29 cellular contexts compared by ENCODE assay signal in genomic region chr9:111674319-111674718, GRCh38.
"Had no signal": no experiment of that assay in that cellular context is flagged by ENCODE, and none has a peak within 500 bp of the region (broad histone marks: within the 10 kb centered on the region; RNA-seq: fewer than 3 reads in every experiment).

No MANE protein-coding gene starts in this region.

- H3K27ac Mint-ChIP-seq: nephron; stimulated activated naive CD8-positive, alpha-beta T cell treated with anti-CD3 and anti-CD28 coated beads, Interleukin-15, amount 100 ng/mL, for 72 hours had no signal

- DNase-seq: dermis blood vessel endothelial cell; effector memory CD8-positive, alpha-beta T cell; erythroblast; foreskin melanocyte; glutamatergic neuron; heart right ventricle; hippocampal formation; left cardiac atrium; left lung; mesenchymal stem cell; midbrain; naive thymus-derived CD4-positive, alpha-beta T cell; nucleus accumbens; stimulated activated CD4-positive, alpha-beta T cell treated with anti-CD3 and anti-CD28 coated beads, Interleukin-12 subunit alpha, Interleukin-12 subunit beta, amount 100 ng/mL, for 4 hours; stimulated activated CD4-positive, alpha-beta T cell treated with anti-CD3 and anti-CD28 coated beads, Interleukin-1b, Interleukin-23, amount 100 ng/mL, for 48 hours; stimulated activated CD4-positive, alpha-beta T cell treated with anti-CD3 and anti-CD28 coated beads, Interleukin-4, amount 100 ng/mL, for 1 hour; stimulated activated CD8-positive, alpha-beta memory T cell treated with anti-CD3 and anti-CD28 coated beads, Interleukin-4, amount 100 ng/mL, for 48 hours; stimulated activated naive CD4-positive, alpha-beta T cell; stimulated activated naive CD8-positive, alpha-beta T cell treated with anti-CD3 and anti-CD28 coated beads, Interleukin-15, amount 100 ng/mL, for 72 hours; transverse colon; upper lobe of right lung; uterus had no signal

- H3K4me3 Mint-ChIP-seq: effector memory CD8-positive, alpha-beta T cell; naive thymus-derived CD4-positive, alpha-beta T cell; nephron; stimulated activated naive CD8-positive, alpha-beta T cell treated with anti-CD3 and anti-CD28 coated beads, Interleukin-15, amount 100 ng/mL, for 72 hours had no signal

- ATAC-seq: effector memory CD8-positive, alpha-beta T cell; heart right ventricle; left cardiac atrium; left lung; naive thymus-derived CD4-positive, alpha-beta T cell; sciatic nerve; stimulated activated naive CD8-positive, alpha-beta T cell treated with anti-CD3 and anti-CD28 coated beads, Interleukin-15, amount 100 ng/mL, for 72 hours; upper lobe of right lung had no signal

- H3K27me3 Mint-ChIP-seq: effector memory CD8-positive, alpha-beta T cell; naive thymus-derived CD4-positive, alpha-beta T cell; stimulated activated naive CD8-positive, alpha-beta T cell treated with anti-CD3 and anti-CD28 coated beads, Interleukin-15, amount 100 ng/mL, for 72 hours had no signal

- FAIRE-seq: endometrium, islet of Langerhans had no signal

- H3K9me3 ChIP-seq: heart right ventricle, left lung, prostate gland, right atrium auricular region, suprapubic skin, transverse colon, upper lobe of right lung, uterus had no signal

- H3K4me1 Mint-ChIP-seq: nephron; stimulated activated naive CD8-positive, alpha-beta T cell treated with anti-CD3 and anti-CD28 coated beads, Interleukin-15, amount 100 ng/mL, for 72 hours had no signal
